In genomic region chr5:89293849-89294248, GRCh38 we compare ENCODE assay signal across 16 cellular contexts.
DNase-seq lines count a peak whose midpoint lies in the region; ATAC-seq and TF ChIP-seq lines count a peak whose summit lies in the region.
"Had no signal": no experiment of that assay in that cellular context is flagged by ENCODE, and none has a peak within 500 bp of the region (broad histone marks: within the 10 kb centered on the region; RNA-seq: fewer than 3 reads in every experiment).

No MANE protein-coding gene starts in this region.

- no peaks in the 10 kb centered on the region for H3K27me3 ChIP-seq in DOHH2 (ENCODE audit: control insufficient read depth, low read length)
- H3K27me3 ChIP-seq: heart left ventricle had no signal

- no peak overlapping the region for H3K27ac ChIP-seq in DOHH2 (ENCODE audit: low read depth, low read length)
- H3K27ac ChIP-seq: psoas muscle had no signal

- peak overlapping the region; percentile 44 for H3K4me3 ChIP-seq in DOHH2 (ENCODE audit: low read length)
- H3K4me3 ChIP-seq in NB4 (ENCODE audit: low read depth, low read length): no peak overlapping the region
- no peak overlapping the region for H3K4me3 ChIP-seq in epithelial cell of esophagus (ENCODE audit: low read length)
- H3K4me3 ChIP-seq: HAP-1, psoas muscle had no signal

- H3K36me3 Mint-ChIP-seq in naive B cell: peaks cover 0 to 4% of the 10 kb centered on the region in 2 donors

- H3F3A ChIP-seq in DOHH2 (ENCODE audit: control insufficient read depth, insufficient read depth): no peaks in the 10 kb centered on the region

- TF ChIP-seq CTCF in DOHH2 (IDR thresholded peaks at IDR 0.05; ENCODE audit: low read depth, low read length, poor library complexity, severe bottlenecking): no peak
- no peak for TF ChIP-seq CTCF in NB4 (IDR thresholded peaks at IDR 0.05; ENCODE audit: low read depth, low read length)
- TF ChIP-seq CTCF in epithelial cell of esophagus (IDR thresholded peaks at IDR 0.05; ENCODE audit: insufficient read depth, low read depth, low read length, missing control alignments): no peak

- H3K9me2 ChIP-seq in DOHH2 (replicated peaks; ENCODE audit: control insufficient read depth, low read length): no peaks in the 10 kb centered on the region

- ATAC-seq in naive B cell (ENCODE audit: low read depth in 2 of 2): peak; percentile 83 to 91
- ATAC-seq: activated naive CD8-positive, alpha-beta T cell treated with anti-CD3 and anti-CD28 coated beads, Interleukin-2, amount 50 U/mL, for 24 hours; PC-3 had no signal

- peak overlapping the region; percentile 57 for H3K4me2 ChIP-seq in DOHH2 (ENCODE audit: low read length)

- H3K79me2 ChIP-seq in DOHH2 (ENCODE audit: control insufficient read depth, low read length): no peaks in the 10 kb centered on the region

- H3K4me1 ChIP-seq in DOHH2 (ENCODE audit: control insufficient read depth, low read length): peaks cover 22% of the 10 kb centered on the region
- H3K4me1 ChIP-seq: Caco-2, HAP-1, psoas muscle had no signal

- H3K27me3 Mint-ChIP-seq in naive B cell: no peaks in the 10 kb centered on the region
- H3K27me3 Mint-ChIP-seq: activated naive CD8-positive, alpha-beta T cell treated with anti-CD3 and anti-CD28 coated beads, Interleukin-2, amount 50 U/mL, for 24 hours had no signal

- DNase-seq in NB4 (ENCODE audit: low read depth) (peak; percentile 74), epithelial cell of esophagus (ENCODE audit: low read depth) (peak; percentile 36), naive B cell (no peak), amygdala (lab: John Stamatoyannopoulos, UW) (no peak), HT-29 (ENCODE audit: low spot score) (no peak), NK-92 (lab: John Stamatoyannopoulos, UW; ENCODE audit: unreplicated experiment) (no peak), NCI-H2107 (lab: John Stamatoyannopoulos, UW) (no peak)
- DNase-seq: activated naive CD8-positive, alpha-beta T cell treated with anti-CD3 and anti-CD28 coated beads, Interleukin-2, amount 50 U/mL, for 24 hours; Caco-2; heart left ventricle; NCI-H2029; PC-3; psoas muscle; T1000 had no signal

- peak overlapping the region; percentile 12 to 91 (median 60) for H3K4me3 Mint-ChIP-seq in naive B cell
- H3K4me3 Mint-ChIP-seq: activated naive CD8-positive, alpha-beta T cell treated with anti-CD3 and anti-CD28 coated beads, Interleukin-2, amount 50 U/mL, for 24 hours had no signal

- TF ChIP-seq POLR2A in NB4 (IDR thresholded peaks at IDR 0.05; ENCODE audit: extremely low read depth, insufficient read length): no peak

- H3K4me1 Mint-ChIP-seq in naive B cell: peaks cover 22 to 47% (median 46%) of the 10 kb centered on the region in 3 donors

- no peaks in the 10 kb centered on the region for H3K9me3 ChIP-seq in DOHH2 (ENCODE audit: control insufficient read depth, insufficient read depth, low read length)
- H3K9me3 ChIP-seq: Caco-2, HAP-1, heart left ventricle, psoas muscle had no signal

- no peaks in the 10 kb centered on the region for H4K20me1 ChIP-seq in DOHH2 (ENCODE audit: control insufficient read depth, insufficient read depth, low read depth, low read length)

- H3K27ac Mint-ChIP-seq in naive B cell: peak overlapping the region in 4 of 6 donors; percentile 19 to 89 (median 56)
- H3K27ac Mint-ChIP-seq: activated naive CD8-positive, alpha-beta T cell treated with anti-CD3 and anti-CD28 coated beads, Interleukin-2, amount 50 U/mL, for 24 hours had no signal

- no peaks in the 10 kb centered on the region for H3K36me3 ChIP-seq in DOHH2 (ENCODE audit: control insufficient read depth, low read length)
- H3K36me3 ChIP-seq: HAP-1, heart left ventricle had no signal

- H3K9me3 Mint-ChIP-seq in naive B cell: peaks cover 0 to 3% (median 0%) of the 10 kb centered on the region in 7 donors

Comparison
In these comparisons a context has a peak if more than half of its experiments do, and no peak if none do; other contexts are left out.
1. DNase-seq: peak in NB4 (single experiment) and epithelial cell of esophagus (single experiment); none in naive B cell (single experiment), amygdala (0 of 56), HT-29 (single experiment), NK-92 (single experiment) and NCI-H2107 (single experiment).